ENCODE assay signal across 30 cellular contexts in the genomic region with DNA sequence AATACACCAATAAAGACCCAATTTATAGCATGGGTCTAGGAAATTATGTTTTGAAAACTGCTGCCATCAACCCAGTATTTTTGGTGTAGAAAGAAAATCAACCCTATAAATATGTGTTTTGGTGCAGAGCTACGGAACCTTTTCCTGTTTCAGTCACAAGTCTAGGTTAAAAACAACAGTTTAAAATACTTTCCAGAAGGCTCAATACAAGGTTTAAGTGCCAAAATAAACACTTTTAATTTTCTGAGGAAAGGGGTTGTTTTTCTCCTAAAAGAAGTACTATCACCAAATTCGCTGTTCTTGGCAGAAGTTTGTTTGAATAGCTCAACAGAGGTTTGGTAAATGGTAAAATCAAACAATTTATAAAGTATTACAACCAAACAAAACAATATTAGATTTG.
DNase-seq lines count a peak whose midpoint lies in the region; ATAC-seq and TF ChIP-seq lines count a peak whose summit lies in the region.
"Had no signal": no experiment of that assay in that cellular context is flagged by ENCODE, and none has a peak within 500 bp of the region (broad histone marks: within the 10 kb centered on the region; RNA-seq: fewer than 3 reads in every experiment).

No MANE protein-coding gene starts in this region.

- H2AFZ ChIP-seq in H9 (ENCODE audit: low read length): no peak overlapping the region

- ATAC-seq in Right ventricle myocardium superior (ENCODE audit: poor library complexity): peak; percentile 46
- ATAC-seq in sciatic nerve: peak; percentile 87
- ATAC-seq in GM18870 (IDR thresholded peaks at IDR 0.05; ENCODE audit: unreplicated experiment): no peak
- no peak for ATAC-seq in stimulated activated naive B cell treated with anti-CD40 and anti-IgM and Interleukin-4, amounts not matched to agents 10 μg/mL and 1 μg/mL and 100 μg/mL, for 72 hours (replicated peaks)
- no peak for ATAC-seq in GM21737 (IDR thresholded peaks at IDR 0.05; ENCODE audit: unreplicated experiment)
- ATAC-seq: body of pancreas; CD8-positive, alpha-beta T cell; gastrocnemius medialis; GM12878; left lobe of liver; upper lobe of right lung had no signal

- TF ChIP-seq CTCF in fibroblast of the aortic adventitia (IDR thresholded peaks at IDR 0.05; ENCODE audit: insufficient read depth, low read length): no peak
- no peak for TF ChIP-seq CTCF in H9 (conservative IDR thresholded peaks at IDR 0.05)

- no peak overlapping the region for H2BK15ac ChIP-seq in H9 (ENCODE audit: low read depth, low read length)

- H3K18ac ChIP-seq in H9 (ENCODE audit: insufficient read length, low read depth, low read length): no peak overlapping the region

- no peak overlapping the region for H3K4me3 ChIP-seq in fibroblast of the aortic adventitia (ENCODE audit: low read depth, low read length)
- H3K4me3 ChIP-seq: body of pancreas, esophagus muscularis mucosa, gastrocnemius medialis, GM12878, prostate gland, stomach, upper lobe of right lung had no signal

- no peak overlapping the region for H3K23ac ChIP-seq in H9 (ENCODE audit: insufficient read length, low read depth, low read length)

- H4K20me1 ChIP-seq in H9 (ENCODE audit: control insufficient read depth, insufficient read depth, insufficient read length): no peaks in the 10 kb centered on the region

- H2BK120ac ChIP-seq in H9 (ENCODE audit: low read depth, low read length, poor library complexity, severe bottlenecking): no peak overlapping the region

- H3K4me2 ChIP-seq in H9 (ENCODE audit: insufficient read depth, insufficient read length, low read length): no peak overlapping the region

- H4K91ac ChIP-seq in H9 (ENCODE audit: insufficient read length, low read depth, low read length): no peak overlapping the region

- H3K9ac ChIP-seq in H9 (ENCODE audit: extremely low read depth, insufficient read length, low read length): no peak overlapping the region

- no peaks in the 10 kb centered on the region for H3K27me3 ChIP-seq in H9 (ENCODE audit: insufficient read depth, low read length)
- H3K27me3 ChIP-seq: body of pancreas, esophagus muscularis mucosa, gastrocnemius medialis, neutrophil, stomach, upper lobe of right lung had no signal

- H2AK5ac ChIP-seq in H9 (ENCODE audit: insufficient read length, low read length): no peak overlapping the region

- H3K79me1 ChIP-seq in H9 (ENCODE audit: insufficient read depth, low read depth, low read length, poor library complexity, severe bottlenecking): no peaks in the 10 kb centered on the region

- H2BK12ac ChIP-seq in H9 (ENCODE audit: insufficient read length, low read depth, low read length): no peak overlapping the region

- no CpG with 5 or more reads among the region's 2 CpGs for WGBS in H9 (ENCODE audit: extremely low coverage, insufficient read length, low lambda C conversion rate)

- intact Hi-C loops in Right ventricle myocardium superior (cut with DNase I) (no loop called here), cardiac septum (cut with DNase I) (loop anchor here (5.0 kb wide), 1 partner anchor 87 kb away; no protein-coding TSS in a partner anchor), sciatic nerve (cut with DNase I) (no loop called here)

- H3T11ph ChIP-seq in H9 (ENCODE audit: low read length): no peak overlapping the region

- no peaks in the 10 kb centered on the region for H3K23me2 ChIP-seq in H9 (ENCODE audit: insufficient read length, low read depth, low read length, poor library complexity, severe bottlenecking)

- no peaks in the 10 kb centered on the region for H3K79me2 ChIP-seq in H9 (ENCODE audit: insufficient read depth, low read length)

- H2BK5ac ChIP-seq in H9 (ENCODE audit: insufficient read length, low read length): no peak overlapping the region

- no peak overlapping the region for H3K14ac ChIP-seq in H9 (ENCODE audit: insufficient read depth, low read length)

- no peak overlapping the region for H3K27ac Mint-ChIP-seq in stimulated activated naive B cell treated with anti-CD40 and anti-IgM and Interleukin-4, amounts not matched to agents 10 μg/mL and 1 μg/mL and 100 μg/mL, for 72 hours
- H3K27ac Mint-ChIP-seq in H9: no peak overlapping the region
- H3K27ac Mint-ChIP-seq: activated naive CD8-positive, alpha-beta T cell treated with anti-CD3 and anti-CD28 coated beads, Interleukin-2, amount 10 ng/mL, durations not matched to agents 7 days and 5 days; CD8-positive, alpha-beta T cell; T-helper 2 cell treated with Interferon-gamma antibody and Interleukin-4, amounts not matched to agents 5 μg/mL and 100 μg/mL, for 36 hours had no signal

- H3K27ac ChIP-seq in H9 (ENCODE audit: insufficient read length, low read depth, low read length): no peak overlapping the region
- H3K27ac ChIP-seq: 22Rv1, body of pancreas, esophagus muscularis mucosa, HL-60, neutrophil, prostate gland, stomach, upper lobe of right lung, VCaP had no signal

- no peaks in the 10 kb centered on the region for H3K27me3 Mint-ChIP-seq in stimulated activated naive B cell treated with anti-CD40 and anti-IgM and Interleukin-4, amounts not matched to agents 10 μg/mL and 1 μg/mL and 100 μg/mL, for 72 hours
- no peaks in the 10 kb centered on the region for H3K27me3 Mint-ChIP-seq in H9 (ENCODE audit: low read depth)
- H3K27me3 Mint-ChIP-seq: activated naive CD8-positive, alpha-beta T cell treated with anti-CD3 and anti-CD28 coated beads, Interleukin-2, amount 10 ng/mL, durations not matched to agents 7 days and 5 days had no signal

- DNase-seq in Right ventricle myocardium superior: no peak
- DNase-seq in cardiac septum (ENCODE audit: low spot score): no peak
- peak; percentile 45 for DNase-seq in fibroblast of the aortic adventitia (ENCODE audit: low read depth)
- no peak for DNase-seq in sciatic nerve (ENCODE audit: low spot score)
- no peak for DNase-seq in stimulated activated naive B cell treated with anti-CD40 and anti-IgM and Interleukin-4, amounts not matched to agents 10 μg/mL and 1 μg/mL and 100 μg/mL, for 72 hours
- DNase-seq in H9: no peak
- DNase-seq: activated CD4-positive, alpha-beta T cell treated with anti-CD3 and anti-CD28 coated beads for 4 hours; activated effector memory CD4-positive, alpha-beta T cell treated with anti-CD3 and anti-CD28 coated beads, Interleukin-2, amount 50 U/mL, for 16 hours; activated naive CD8-positive, alpha-beta T cell treated with anti-CD3 and anti-CD28 coated beads, Interleukin-2, amount 10 ng/mL, durations not matched to agents 7 days and 5 days; activated T-cell treated with anti-CD3 and anti-CD28 coated beads, Interleukin-2, amount 50 U/mL, for 1 hour; body of pancreas; CD8-positive, alpha-beta T cell; EL; gastrocnemius medialis; hippocampal formation; NCI-H1436 treated with DMSO at 0.1 percent for 48 hours; NCI-H82; stomach; upper lobe of right lung had no signal

- no peaks in the 10 kb centered on the region for H3K4me1 Mint-ChIP-seq in stimulated activated naive B cell treated with anti-CD40 and anti-IgM and Interleukin-4, amounts not matched to agents 10 μg/mL and 1 μg/mL and 100 μg/mL, for 72 hours
- H3K4me1 Mint-ChIP-seq in H9: no peaks in the 10 kb centered on the region
- H3K4me1 Mint-ChIP-seq: activated naive CD8-positive, alpha-beta T cell treated with anti-CD3 and anti-CD28 coated beads, Interleukin-2, amount 10 ng/mL, durations not matched to agents 7 days and 5 days had no signal

- H3K9me3 Mint-ChIP-seq in stimulated activated naive B cell treated with anti-CD40 and anti-IgM and Interleukin-4, amounts not matched to agents 10 μg/mL and 1 μg/mL and 100 μg/mL, for 72 hours: peaks cover 0 to 1% of the 10 kb centered on the region in 2 donors
- peaks cover 0 to 2% of the 10 kb centered on the region in 2 experiments; a peak in 1 of 5 replicates for H3K9me3 Mint-ChIP-seq in H9
- H3K9me3 Mint-ChIP-seq: activated naive CD8-positive, alpha-beta T cell treated with anti-CD3 and anti-CD28 coated beads, Interleukin-2, amount 10 ng/mL, durations not matched to agents 7 days and 5 days; CD8-positive, alpha-beta T cell had no signal

- H3K4me1 ChIP-seq in H9 (ENCODE audit: insufficient read depth, low read length): no peaks in the 10 kb centered on the region
- H3K4me1 ChIP-seq: body of pancreas, prostate gland, stomach, upper lobe of right lung had no signal

- no peak overlapping the region for H4K8ac ChIP-seq in H9 (replicated peaks; ENCODE audit: insufficient read length, low read depth, low read length)

- peaks cover 5 to 8% of the 10 kb centered on the region in 2 donors for H3K36me3 Mint-ChIP-seq in stimulated activated naive B cell treated with anti-CD40 and anti-IgM and Interleukin-4, amounts not matched to agents 10 μg/mL and 1 μg/mL and 100 μg/mL, for 72 hours
- no peaks in the 10 kb centered on the region; a peak in 2 of 7 replicates for H3K36me3 Mint-ChIP-seq in H9 (ENCODE audit: insufficient read depth in 1 of 3, low read depth in 3 of 3)

- no peak overlapping the region for H4K5ac ChIP-seq in H9 (ENCODE audit: insufficient read length, low read depth, low read length)

- H3K4me3 Mint-ChIP-seq in stimulated activated naive B cell treated with anti-CD40 and anti-IgM and Interleukin-4, amounts not matched to agents 10 μg/mL and 1 μg/mL and 100 μg/mL, for 72 hours: no peak overlapping the region
- no peak overlapping the region for H3K4me3 Mint-ChIP-seq in H9
- H3K4me3 Mint-ChIP-seq: activated naive CD8-positive, alpha-beta T cell treated with anti-CD3 and anti-CD28 coated beads, Interleukin-2, amount 10 ng/mL, durations not matched to agents 7 days and 5 days; CD8-positive, alpha-beta T cell; T-helper 2 cell treated with Interferon-gamma antibody and Interleukin-4, amounts not matched to agents 5 μg/mL and 100 μg/mL, for 36 hours had no signal

- no peak overlapping the region for H2BK20ac ChIP-seq in H9 (ENCODE audit: low read depth, low read length, poor library complexity, severe bottlenecking)

- no peak overlapping the region for H3K56ac ChIP-seq in H9 (ENCODE audit: insufficient read length, low read depth, low read length)

- no peak overlapping the region for H3K4ac ChIP-seq in H9 (ENCODE audit: low read depth, low read length)

- no peaks in the 10 kb centered on the region for H3K9me3 ChIP-seq in H9 (ENCODE audit: control insufficient read depth, low read depth, low read length)
- H3K9me3 ChIP-seq: body of pancreas, esophagus muscularis mucosa, gastrocnemius medialis, neutrophil, prostate gland, stomach, upper lobe of right lung had no signal

Comparison
In these comparisons a context has a peak if more than half of its experiments do, and no peak if none do; other contexts are left out.
1. ATAC-seq: peak in Right ventricle myocardium superior (single experiment) and sciatic nerve (single experiment); none in GM18870 (single experiment), stimulated activated naive B cell treated with anti-CD40 and anti-IgM and Interleukin-4, amounts not matched to agents 10 μg/mL and 1 μg/mL and 100 μg/mL, for 72 hours (0 of 2) and GM21737 (single experiment).